Comparison of ENCODE assay signal across 9 cellular contexts in the genomic region with DNA sequence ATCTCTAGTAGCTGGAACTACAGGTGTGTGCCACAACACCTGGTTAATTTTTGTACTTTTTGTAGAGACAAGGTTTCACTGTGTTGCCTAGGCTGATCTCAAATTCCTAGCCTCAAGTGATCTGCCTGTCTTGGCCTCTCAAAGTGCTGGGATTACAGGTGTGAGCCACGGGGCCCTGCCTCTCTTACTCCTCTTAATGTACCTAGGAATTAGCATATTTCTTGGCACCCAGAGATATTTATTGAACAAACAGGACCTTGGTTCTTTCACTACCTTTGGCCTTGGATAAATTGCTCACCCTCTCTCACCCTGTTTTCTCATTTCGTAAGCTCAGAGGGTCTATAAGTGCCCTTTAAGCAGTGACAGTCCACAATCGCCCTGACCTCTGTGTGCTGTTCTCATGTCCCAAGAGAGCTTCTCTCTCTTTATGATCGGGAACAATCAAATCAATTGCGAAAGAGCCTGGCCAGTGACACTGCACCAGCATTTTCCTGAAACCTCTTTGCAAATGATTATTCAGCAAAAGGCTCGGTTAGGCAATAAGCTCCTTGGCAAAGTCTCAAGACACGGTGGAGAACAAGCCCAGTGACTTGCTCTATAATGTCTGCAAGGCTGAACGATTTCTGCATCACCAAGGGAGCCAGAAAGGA.
DNase-seq lines count a peak whose midpoint lies in the region; ATAC-seq lines count a peak whose summit lies in the region.
"Had no signal": no experiment of that assay in that cellular context is flagged by ENCODE, and none has a peak within 500 bp of the region (broad histone marks: within the 10 kb centered on the region; RNA-seq: fewer than 3 reads in every experiment).

No MANE protein-coding gene starts in this region.

- H3K27ac ChIP-seq in skeletal muscle tissue (ENCODE audit: low read depth, low read length): peak overlapping the region; percentile 39

- H3K4me1 ChIP-seq in skeletal muscle tissue (ENCODE audit: control insufficient read depth in 3 of 3, insufficient read depth in 3 of 3, low read length in 3 of 3): no peaks in the 10 kb centered on the region

- H3K9ac ChIP-seq in skeletal muscle tissue (ENCODE audit: low read depth in 1 of 3, low read length in 3 of 3): no peak overlapping the region

- peaks cover 0 to under 1% (median 0%) of the 10 kb centered on the region in 3 donors for H3K9me3 ChIP-seq in skeletal muscle tissue (ENCODE audit: control insufficient read depth in 3 of 3, low read length in 3 of 3)

- no peak overlapping the region for H3K4me3 ChIP-seq in skeletal muscle tissue (ENCODE audit: low read length in 3 of 3)

- no peaks in the 10 kb centered on the region for H3K36me3 ChIP-seq in skeletal muscle tissue (ENCODE audit: control insufficient read depth in 3 of 3, insufficient read depth in 3 of 3, low read length in 3 of 3)

- ATAC-seq in left cardiac atrium (peak; percentile 85 to 87), GM21786 (IDR thresholded peaks at IDR 0.05; ENCODE audit: unreplicated experiment) (no peak), GM21576 (IDR thresholded peaks at IDR 0.05; ENCODE audit: unreplicated experiment) (no peak), HG03342 (IDR thresholded peaks at IDR 0.05; ENCODE audit: unreplicated experiment) (no peak)
- ATAC-seq: activated CD4-positive, CD25-positive, alpha-beta regulatory T cell treated with anti-CD3 and anti-CD28 coated beads, Interleukin-2, amount 50 U/mL, for 24 hours had no signal

- H3K27me3 ChIP-seq in skeletal muscle tissue (ENCODE audit: control insufficient read depth in 3 of 3, insufficient read depth in 3 of 3, low read length in 3 of 3): peaks cover 0 to 4% (median 0%) of the 10 kb centered on the region in 3 donors

- DNase-seq in EH (ENCODE audit: low read depth): peak; percentile 68
- peak; percentile 38 for DNase-seq in SKM-1 treated with dmso at 0.1 percent for 144 hours (lab: John Stamatoyannopoulos, UW; ENCODE audit: unreplicated experiment)
- DNase-seq in left cardiac atrium: peak; percentile 51
- DNase-seq in NCI-H524 (lab: John Stamatoyannopoulos, UW): no peak

- intact Hi-C loops in left cardiac atrium (cut with DNase I): loop anchor here (2.0 to 10.0 kb wide), 4 partner anchors 219 to 681 kb away; no protein-coding TSS in a partner anchor

Comparison
In these comparisons a context has a peak if more than half of its experiments do, and no peak if none do; other contexts are left out.
1. DNase-seq: peak in EH (single experiment), SKM-1 treated with dmso at 0.1 percent for 144 hours (single experiment) and left cardiac atrium (single experiment); none in NCI-H524 (0 of 2).
2. ATAC-seq: peak in left cardiac atrium (2 of 2); none in GM21786 (single experiment), GM21576 (single experiment) and HG03342 (single experiment).